10 cellular contexts compared by ENCODE assay signal in genomic region chr9:86097510-86098224, GRCh38. TPM values are rescaled to one million over a fixed set of nuclear protein-coding genes. Genes with fewer than 3 reads are reported as not detected.
DNase-seq lines count a peak whose midpoint lies in the region; ATAC-seq and TF ChIP-seq lines count a peak whose summit lies in the region.
"Had no signal": no experiment of that assay in that cellular context is flagged by ENCODE, and none has a peak within 500 bp of the region (broad histone marks: within the 10 kb centered on the region; RNA-seq: fewer than 3 reads in every experiment).

No MANE protein-coding gene starts in this region.

- H3K9ac ChIP-seq in duodenal mucosa (ENCODE audit: low read depth in 1 of 2, low read length in 2 of 2): peak overlapping the region; percentile 20 to 59

- H3K9me3 ChIP-seq in duodenal mucosa (ENCODE audit: control insufficient read depth in 1 of 2, low read length in 2 of 2): no peaks in the 10 kb centered on the region

- H3K4me1 Mint-ChIP-seq in neural crest cell: peaks cover 45% of the 10 kb centered on the region

- DNase-seq in ELR (ENCODE audit: low read depth) (peak; percentile 4), NCI-H69 (lab: John Stamatoyannopoulos, UW) (peak; percentile 77), neural crest cell (ENCODE audit: low read depth, low spot score) (no peak), 8988T (no peak), NCI-H2196 treated with DMSO at 0.1 percent for 48 hours (lab: John Stamatoyannopoulos, UW; ENCODE audit: unreplicated experiment) (no peak)
- DNase-seq in stimulated activated CD4-positive, alpha-beta T cell treated with anti-CD3 and anti-CD28 coated beads, Interleukin-2, amount 100 ng/mL, for 24 hours: no peak
- DNase-seq: effector CD4-positive, alpha-beta T cell had no signal

- H3K27ac ChIP-seq in duodenal mucosa (ENCODE audit: low read depth, low read length): no peak overlapping the region

- H3K36me3 Mint-ChIP-seq in neural crest cell (ENCODE audit: low read depth): peaks cover 4% of the 10 kb centered on the region
- H3K36me3 Mint-ChIP-seq: memory B cell had no signal

- peak overlapping the region; percentile 75 to 80 for H3K4me3 ChIP-seq in duodenal mucosa (ENCODE audit: low read depth in 1 of 2, low read length in 2 of 2)

- peaks cover 26 to 32% of the 10 kb centered on the region in 2 donors for H3K4me1 ChIP-seq in duodenal mucosa (ENCODE audit: control insufficient read depth in 1 of 2, insufficient read depth in 2 of 2, low read length in 2 of 2)

- TF ChIP-seq CTCF in neural crest cell (conservative IDR thresholded peaks at IDR 0.05): no peak

- no peaks in the 10 kb centered on the region for H3K27me3 Mint-ChIP-seq in neural crest cell (ENCODE audit: low read depth)

- no peaks in the 10 kb centered on the region for H3K36me3 ChIP-seq in duodenal mucosa (ENCODE audit: control insufficient read depth in 1 of 2, insufficient read depth in 2 of 2, low read length in 2 of 2)

- H3K27ac Mint-ChIP-seq in neural crest cell (ENCODE audit: unreplicated experiment): no peak overlapping the region
- H3K27ac Mint-ChIP-seq: memory B cell had no signal

- H3K9me3 Mint-ChIP-seq in neural crest cell: no peaks in the 10 kb centered on the region
- H3K9me3 Mint-ChIP-seq: memory B cell had no signal

- peak overlapping the region; percentile 90 for H3K4me3 Mint-ChIP-seq in neural crest cell

- no peaks in the 10 kb centered on the region for H3K27me3 ChIP-seq in duodenal mucosa (ENCODE audit: control insufficient read depth in 1 of 2, insufficient read depth in 2 of 2, low read length in 2 of 2)

- ATAC-seq in GM19351 (IDR thresholded peaks at IDR 0.05; ENCODE audit: unreplicated experiment): no peak

RNA-seq across cellular contexts. Expression of gene GOLM1, which starts 1.7 kb away (rescaled TPM):
- 105 and 111 TPM in 2 replicates for total RNA-seq in neural crest cell

Comparison
In these comparisons a context has a peak if more than half of its experiments do, and no peak if none do; other contexts are left out.
1. DNase-seq: peak in ELR (single experiment) and NCI-H69 (single experiment); none in neural crest cell (single experiment), stimulated activated CD4-positive, alpha-beta T cell treated with anti-CD3 and anti-CD28 coated beads, Interleukin-2, amount 100 ng/mL, for 24 hours (0 of 2), 8988T (single experiment) and NCI-H2196 treated with DMSO at 0.1 percent for 48 hours (single experiment).